ENCODE assay signal across 17 cellular contexts in the genomic region with DNA sequence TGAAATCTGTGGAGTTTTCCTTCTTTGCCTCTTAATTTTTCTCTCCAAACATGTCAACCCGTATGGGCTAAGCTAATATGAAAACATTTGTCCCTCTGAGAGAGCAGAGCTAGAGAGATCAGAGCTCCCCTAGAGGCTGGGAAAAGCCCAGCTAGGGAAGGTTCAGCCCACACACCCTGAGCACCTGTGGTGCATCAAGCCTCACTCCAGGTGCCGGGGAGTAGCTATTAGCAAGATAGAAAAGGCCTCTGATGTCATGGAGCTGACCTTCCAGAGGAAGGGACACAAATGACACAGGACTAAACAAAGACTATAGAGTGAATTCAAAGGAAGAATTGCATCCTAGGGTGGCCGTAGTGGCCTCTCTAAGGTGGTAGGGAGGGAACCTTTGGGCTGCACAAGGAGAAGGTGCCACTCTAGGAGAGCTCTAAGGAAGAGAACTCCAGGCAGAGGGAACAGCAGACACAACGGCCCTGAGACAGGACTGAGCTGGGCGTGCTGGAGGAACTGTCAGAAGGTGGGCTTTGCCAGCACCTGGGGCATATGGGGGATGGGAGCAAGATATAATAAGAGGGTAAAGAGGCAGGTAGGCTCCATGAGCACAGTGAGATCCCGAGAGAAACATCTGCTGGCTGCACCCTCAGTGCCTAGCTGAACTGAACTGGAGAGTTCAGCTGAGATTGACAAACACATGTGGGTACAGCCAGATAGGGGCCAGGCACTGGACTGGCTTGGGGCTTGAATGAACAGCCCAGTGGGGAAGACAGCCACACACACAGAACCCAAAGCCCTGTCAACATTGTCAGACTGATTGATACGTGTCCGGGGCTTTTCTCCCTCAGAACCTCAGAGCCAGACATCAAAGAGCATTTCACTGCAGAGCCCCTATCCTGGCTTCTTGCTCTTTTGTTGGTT.
DNase-seq lines count a peak whose midpoint lies in the region; ATAC-seq and TF ChIP-seq lines count a peak whose summit lies in the region.
"Had no signal": no experiment of that assay in that cellular context is flagged by ENCODE, and none has a peak within 500 bp of the region (broad histone marks: within the 10 kb centered on the region; RNA-seq: fewer than 3 reads in every experiment).

No MANE protein-coding gene starts in this region.

- intact Hi-C loops in HCT116 (cut with micrococcal nuclease) (no loop called here), dorsolateral prefrontal cortex (cut with DNase I) (no loop called here)

- H3K4me2 ChIP-seq in HCT116 (ENCODE audit: low read length) (no peak overlapping the region), Karpas-422 (ENCODE audit: low read depth, low read length, poor library complexity, severe bottlenecking) (no peak overlapping the region)

- POLR2A ChIA-PET in HCT116 (lab: Charles Lee), result no interaction called here

- H3K79me2 ChIP-seq in HCT116 (ENCODE audit: insufficient read depth, low read length) (no peaks in the 10 kb centered on the region), Karpas-422 (ENCODE audit: low read length) (no peaks in the 10 kb centered on the region)

- H2AFZ ChIP-seq in HCT116 (ENCODE audit: low read depth, low read length, poor library complexity, severe bottlenecking) (no peak overlapping the region), Karpas-422 (ENCODE audit: low read length) (no peak overlapping the region)

- H3K4me3 ChIP-seq in HCT116 (replicated peaks in 1 of 2; ENCODE audit: low read depth in 1 of 2, low read length in 2 of 2) (no peak overlapping the region), SJCRH30 (no peak overlapping the region), Karpas-422 (ENCODE audit: low read length) (no peak overlapping the region), dorsolateral prefrontal cortex (no peak overlapping the region)

- H3K9ac ChIP-seq in HCT116 (ENCODE audit: low read length) (no peak overlapping the region), Karpas-422 (ENCODE audit: low read length) (no peak overlapping the region)

- RAD21 ChIA-PET in HCT116 (lab: Charles Lee; ENCODE audit: low non-redundant PET in 1 of 2, low total read pairs in 2 of 2, uncharacterized antibody in 2 of 2, unreplicated experiment in 2 of 2), result no interaction called here

- peak in 1 of 3 experiments; percentile 27; a peak in 1 of 6 replicates for TF ChIP-seq CTCF in HCT116 (IDR thresholded peaks at IDR 0.05 in 2 of 3, conservative IDR thresholded peaks at IDR 0.05 in 1 of 3; ENCODE audit: borderline replicate concordance in 1 of 3, insufficient read depth in 1 of 3, low read depth in 2 of 3, low read length in 2 of 3)
- TF ChIP-seq CTCF in dorsolateral prefrontal cortex (IDR thresholded peaks at IDR 0.05 in 54 of 56, conservative IDR thresholded peaks at IDR 0.05 in 2 of 56; ENCODE audit: low read depth in 1 of 56, partially characterized antibody in 56 of 56), result no peak

- ATAC-seq in HCT116, result peak; percentile 64; the same call in 1 of the 2 replicates
- ATAC-seq: activated naive CD8-positive, alpha-beta T cell treated with anti-CD3 and anti-CD28 coated beads, Interleukin-2, amount 50 U/mL, for 24 hours had no signal

- no peak for TF ChIP-seq RAD21 in HCT116 (IDR thresholded peaks at IDR 0.05; ENCODE audit: low read depth)

- CTCF ChIA-PET in HCT116 (lab: Charles Lee), result no interaction called here

- BruUV-seq in HCT116 (replicated peaks; lab: Mats Ljungman, UMichigan), result no TSS peak

- no peak for TF ChIP-seq POLR2A in HCT116 (IDR thresholded peaks at IDR 0.05; ENCODE audit: borderline replicate concordance, extremely low read depth, insufficient read depth, insufficient read length)

- H3K27ac ChIP-seq in HCT116 (ENCODE audit: low read depth, low read length), result no peak overlapping the region
- no peak overlapping the region for H3K27ac ChIP-seq in SJCRH30
- H3K27ac ChIP-seq in Karpas-422 (ENCODE audit: low read length), result no peak overlapping the region
- H3K27ac ChIP-seq in dorsolateral prefrontal cortex, result no peak overlapping the region
- H3K27ac ChIP-seq: HL-60 had no signal

- no peaks in the 10 kb centered on the region for H3K4me1 ChIP-seq in HCT116 (ENCODE audit: control insufficient read depth in 1 of 2, insufficient read depth in 2 of 2, low read length in 2 of 2)
- H3K4me1 ChIP-seq in SJCRH30, result peaks cover 13% of the 10 kb centered on the region
- H3K4me1 ChIP-seq in Karpas-422 (ENCODE audit: low read length), result peaks cover 16% of the 10 kb centered on the region

- DNase-seq in ELF-1 (ENCODE audit: low read depth, low spot score) (peak; percentile 39), HCT116 (ENCODE audit: low read depth, low spot score) (no peak), SJCRH30 (peak; percentile 38 to 65), iPS-NIHi7 (ENCODE audit: extremely low spot score) (peak; percentile 79), Karpas-422 (no peak), Kasumi-1 (lab: John Stamatoyannopoulos, UW) (no peak), 8988T (no peak), dorsolateral prefrontal cortex (no peak)
- DNase-seq: activated CD4-positive, alpha-beta T cell treated with anti-CD3 and anti-CD28 coated beads, Interleukin-2, amount 50 U/mL, for 48 hours; activated effector memory CD4-positive, alpha-beta T cell treated with Interleukin-2 at 50 U/mL for 16 hours; activated naive CD8-positive, alpha-beta T cell treated with anti-CD3 and anti-CD28 coated beads, Interleukin-2, amount 50 U/mL, for 24 hours; AML-193; CD8-positive, alpha-beta memory T cell; EL; glutamatergic neuron; stimulated activated CD4-positive, alpha-beta T cell treated with anti-CD3 and anti-CD28 coated beads, Interleukin-4, amount 100 ng/mL, for 4 hours had no signal

- no peaks in the 10 kb centered on the region for H3K9me3 ChIP-seq in HCT116 (ENCODE audit: control insufficient read depth in 1 of 2, insufficient read depth in 1 of 2, low read depth in 1 of 2, low read length in 2 of 2)
- no peaks in the 10 kb centered on the region for H3K9me3 ChIP-seq in SJCRH30 (replicated peaks)
- H3K9me3 ChIP-seq in Karpas-422 (ENCODE audit: low read length), result no peaks in the 10 kb centered on the region

- H4K20me1 ChIP-seq in HCT116 (ENCODE audit: insufficient read depth) (no peaks in the 10 kb centered on the region), Karpas-422 (ENCODE audit: insufficient read depth, low read depth, low read length) (no peaks in the 10 kb centered on the region)

- H3K36me3 ChIP-seq in HCT116 (ENCODE audit: control insufficient read depth in 1 of 2, insufficient read depth in 2 of 2, low read length in 2 of 2), result no peaks in the 10 kb centered on the region
- H3K36me3 ChIP-seq in SJCRH30, result no peaks in the 10 kb centered on the region
- no peaks in the 10 kb centered on the region for H3K36me3 ChIP-seq in Karpas-422 (ENCODE audit: insufficient read depth, low read length)

- H3K9me2 ChIP-seq in HCT116 (ENCODE audit: insufficient read depth) (no peaks in the 10 kb centered on the region), Karpas-422 (replicated peaks; ENCODE audit: insufficient read depth, low read length) (no peaks in the 10 kb centered on the region)

- peaks cover 25% of the 10 kb centered on the region for H3K27me3 ChIP-seq in HCT116 (ENCODE audit: insufficient read depth, low read length)
- no peaks in the 10 kb centered on the region for H3K27me3 ChIP-seq in SJCRH30
- no peaks in the 10 kb centered on the region for H3K27me3 ChIP-seq in Karpas-422 (ENCODE audit: low read length)
- no peaks in the 10 kb centered on the region for H3K27me3 ChIP-seq in dorsolateral prefrontal cortex

TF ChIP-seq in HCT116, 20 proteins besides CTCF, POLR2A, EP300 and RAD21:
- no peak for TF ChIP-seq JUND (IDR thresholded peaks at IDR 0.05)
- no peak for TF ChIP-seq CBX3 (IDR thresholded peaks at IDR 0.05; ENCODE audit: low read depth)
- TF ChIP-seq EZH2phosphoT487 (IDR thresholded peaks at IDR 0.05; ENCODE audit: borderline replicate concordance), result no peak
- TF ChIP-seq TCF7L2 (IDR thresholded peaks at IDR 0.05; ENCODE audit: borderline replicate concordance, extremely low read depth, insufficient read depth, insufficient read length), result no peak
- no peak for TF ChIP-seq ZNF274 (IDR thresholded peaks at IDR 0.05; ENCODE audit: low read depth, low read length)
- TF ChIP-seq, protein P1, sequence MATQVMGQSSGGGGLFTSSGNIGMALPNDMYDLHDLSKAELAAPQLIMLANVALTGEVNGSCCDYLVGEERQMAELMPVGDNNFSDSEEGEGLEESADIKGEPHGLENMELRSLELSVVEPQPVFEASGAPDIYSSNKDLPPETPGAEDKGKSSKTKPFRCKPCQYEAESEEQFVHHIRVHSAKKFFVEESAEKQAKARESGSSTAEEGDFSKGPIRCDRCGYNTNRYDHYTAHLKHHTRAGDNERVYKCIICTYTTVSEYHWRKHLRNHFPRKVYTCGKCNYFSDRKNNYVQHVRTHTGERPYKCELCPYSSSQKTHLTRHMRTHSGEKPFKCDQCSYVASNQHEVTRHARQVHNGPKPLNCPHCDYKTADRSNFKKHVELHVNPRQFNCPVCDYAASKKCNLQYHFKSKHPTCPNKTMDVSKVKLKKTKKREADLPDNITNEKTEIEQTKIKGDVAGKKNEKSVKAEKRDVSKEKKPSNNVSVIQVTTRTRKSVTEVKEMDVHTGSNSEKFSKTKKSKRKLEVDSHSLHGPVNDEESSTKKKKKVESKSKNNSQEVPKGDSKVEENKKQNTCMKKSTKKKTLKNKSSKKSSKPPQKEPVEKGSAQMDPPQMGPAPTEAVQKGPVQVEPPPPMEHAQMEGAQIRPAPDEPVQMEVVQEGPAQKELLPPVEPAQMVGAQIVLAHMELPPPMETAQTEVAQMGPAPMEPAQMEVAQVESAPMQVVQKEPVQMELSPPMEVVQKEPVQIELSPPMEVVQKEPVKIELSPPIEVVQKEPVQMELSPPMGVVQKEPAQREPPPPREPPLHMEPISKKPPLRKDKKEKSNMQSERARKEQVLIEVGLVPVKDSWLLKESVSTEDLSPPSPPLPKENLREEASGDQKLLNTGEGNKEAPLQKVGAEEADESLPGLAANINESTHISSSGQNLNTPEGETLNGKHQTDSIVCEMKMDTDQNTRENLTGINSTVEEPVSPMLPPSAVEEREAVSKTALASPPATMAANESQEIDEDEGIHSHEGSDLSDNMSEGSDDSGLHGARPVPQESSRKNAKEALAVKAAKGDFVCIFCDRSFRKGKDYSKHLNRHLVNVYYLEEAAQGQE (IDR thresholded peaks at IDR 0.05; ENCODE audit: low read depth), result no peak
- no peak for TF ChIP-seq ELF1 (IDR thresholded peaks at IDR 0.05; ENCODE audit: borderline replicate concordance, low read depth)

Comparison
In these comparisons a context has a peak if more than half of its experiments do, and no peak if none do; other contexts are left out.
1. DNase-seq: peak in ELF-1 (single experiment), SJCRH30 (2 of 2) and iPS-NIHi7 (single experiment); none in HCT116 (single experiment), Karpas-422 (single experiment), Kasumi-1 (0 of 2), 8988T (single experiment) and dorsolateral prefrontal cortex (0 of 10).